ENCODE assay signal across 3 cellular contexts in genomic region chr11:89504270-89504669, GRCh38. TPM values are rescaled to one million over a fixed set of nuclear protein-coding genes. Genes with fewer than 3 reads are reported as not detected.
"Had no signal": no experiment of that assay in that cellular context is flagged by ENCODE, and none has a peak within 500 bp of the region (broad histone marks: within the 10 kb centered on the region; RNA-seq: fewer than 3 reads in every experiment).

No MANE protein-coding gene starts in this region.

- H3K4me3 ChIP-seq: GM12878 had no signal

- DNase-seq: GDM1, GF-D8 had no signal

RNA-seq across cellular contexts. Expression of gene NOX4, which starts 13.1 kb away (rescaled TPM):
- total RNA-seq: GM12878 had no signal
- polyA plus RNA-seq: GM12878 had no signal
